ENCODE assay signal across 1 cellular context in genomic region chr4:183444149-183444952, GRCh38.
TF ChIP-seq lines count a peak whose summit lies in the region.

Gene CDKN2AIP (plus strand): TSS chr4:183444636. CDS start chr4:183444798, 162 bp downstream.

TF ChIP-seq in HepG2, 621 proteins besides CTCF, POLR2A, EP300 and RAD21 (continued from another document and continues in another):
- peak; percentile 94 for TF ChIP-seq BCL3 (CRISPR knock-in tag; IDR thresholded peaks at IDR 0.05)
- no peak for TF ChIP-seq ZEB1 (IDR thresholded peaks at IDR 0.05; ENCODE audit: insufficient replicate concordance, low read depth)
- TF ChIP-seq ZNF816 (CRISPR knock-in tag; IDR thresholded peaks at IDR 0.05; ENCODE audit: borderline replicate concordance) = 0 out of 2 replicates have a peak, but pooled peaks have one; percentile 38
- TF ChIP-seq ZFX (CRISPR knock-in tag; IDR thresholded peaks at IDR 0.05; ENCODE audit: low read depth) = peak; percentile 99
- TF ChIP-seq PRDM15 (CRISPR knock-in tag; IDR thresholded peaks at IDR 0.05) = no peak
- peak; percentile 59 for TF ChIP-seq ZNF160 (CRISPR knock-in tag; IDR thresholded peaks at IDR 0.05)
- peak; percentile 9; the same call in 1 of the 2 replicates for TF ChIP-seq NCOA2 (CRISPR knock-in tag; IDR thresholded peaks at IDR 0.05)
- TF ChIP-seq NR2F1 (CRISPR knock-in tag; IDR thresholded peaks at IDR 0.05) = peak in 1 of 2 experiments; percentile 6; a peak in 2 of 4 replicates
- no peak; the same call in 1 of the 2 replicates for TF ChIP-seq KDM5A (IDR thresholded peaks at IDR 0.05; ENCODE audit: borderline replicate concordance, low read length)
- no peak for TF ChIP-seq FOXO4 (CRISPR knock-in tag; conservative IDR thresholded peaks at IDR 0.05)
- TF ChIP-seq ZNF382 (CRISPR knock-in tag; IDR thresholded peaks at IDR 0.05; ENCODE audit: borderline replicate concordance) = no peak
- no peak for TF ChIP-seq MBNL3 (CRISPR knock-in tag; conservative IDR thresholded peaks at IDR 0.05)
- 0 out of 2 replicates have a peak, but pooled peaks have one; percentile 13 for TF ChIP-seq NFAT5 (CRISPR knock-in tag; IDR thresholded peaks at IDR 0.05)
- TF ChIP-seq SIN3B (IDR thresholded peaks at IDR 0.05; ENCODE audit: low read length) = 0 out of 2 replicates have a peak, but pooled peaks have one; percentile 55
- 0 out of 2 replicates have a peak, but pooled peaks have one; percentile 15 for TF ChIP-seq RNF2 (conservative IDR thresholded peaks at IDR 0.05; ENCODE audit: low read depth)
- no peak for TF ChIP-seq SETDB1 (CRISPR knock-in tag; IDR thresholded peaks at IDR 0.05; ENCODE audit: borderline replicate concordance)
- no peak for TF ChIP-seq ZNF570 (CRISPR knock-in tag; IDR thresholded peaks at IDR 0.05; ENCODE audit: borderline replicate concordance)
- TF ChIP-seq ZNF430 (CRISPR knock-in tag; IDR thresholded peaks at IDR 0.05) = peak; percentile 87
- peak; percentile 92 for TF ChIP-seq ZNF563 (CRISPR knock-in tag; IDR thresholded peaks at IDR 0.05)
- TF ChIP-seq MXD3 (CRISPR knock-in tag; IDR thresholded peaks at IDR 0.05) = peak; percentile 94
- peak; percentile 77 for TF ChIP-seq ZNF280D (CRISPR knock-in tag; IDR thresholded peaks at IDR 0.05)
- peak; percentile 41; the same call in 1 of the 2 replicates for TF ChIP-seq NFKB2 (CRISPR knock-in tag; IDR thresholded peaks at IDR 0.05; ENCODE audit: borderline replicate concordance)
- no peak for TF ChIP-seq ZUFSP (CRISPR knock-in tag; IDR thresholded peaks at IDR 0.05; ENCODE audit: borderline replicate concordance)
- TF ChIP-seq SRF (IDR thresholded peaks at IDR 0.05; ENCODE audit: low read depth, low read length) = 0 out of 2 replicates have a peak, but pooled peaks have one; percentile 8
- TF ChIP-seq ZNF746 (CRISPR knock-in tag; IDR thresholded peaks at IDR 0.05) = peak; percentile 87
- no peak for TF ChIP-seq ZNF496 (CRISPR knock-in tag; IDR thresholded peaks at IDR 0.05; ENCODE audit: insufficient replicate concordance)
- peak; percentile 39 for TF ChIP-seq FOXK1 (CRISPR knock-in tag; IDR thresholded peaks at IDR 0.05; ENCODE audit: borderline replicate concordance, low read depth)
- peak; percentile 72; the same call in 1 of the 2 replicates for TF ChIP-seq ZNF713 (CRISPR knock-in tag; IDR thresholded peaks at IDR 0.05)
- no peak for TF ChIP-seq ZNF512 (CRISPR knock-in tag; IDR thresholded peaks at IDR 0.05)
- TF ChIP-seq ZNF17 (CRISPR knock-in tag; IDR thresholded peaks at IDR 0.05) = no peak
- 0 out of 2 replicates have a peak, but pooled peaks have one; percentile 19 for TF ChIP-seq ZC3H4 (CRISPR knock-in tag; IDR thresholded peaks at IDR 0.05; ENCODE audit: borderline replicate concordance)
